ENCODE assay signal across 13 cellular contexts in the genomic region with DNA sequence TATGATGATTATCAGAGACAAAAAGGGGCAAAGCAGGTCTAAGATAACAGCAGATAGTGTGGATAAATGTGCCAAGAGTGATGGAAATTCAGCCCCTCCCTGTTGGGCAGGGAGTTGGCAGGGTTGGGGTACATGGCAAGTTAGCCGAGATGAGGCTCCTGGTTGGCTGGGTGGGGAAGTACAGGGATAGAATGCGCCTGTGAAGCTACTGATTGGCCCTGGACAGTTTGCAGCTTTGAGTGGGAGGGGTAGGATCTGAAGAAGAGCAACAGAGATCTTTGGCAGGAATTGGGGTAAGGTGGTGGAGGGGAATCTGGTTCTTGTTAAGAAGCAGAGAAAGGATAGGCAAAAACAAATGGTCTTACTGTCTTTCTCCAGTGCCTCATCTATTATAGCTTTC.
DNase-seq lines count a peak whose midpoint lies in the region; ATAC-seq lines count a peak whose summit lies in the region.
"Had no signal": no experiment of that assay in that cellular context is flagged by ENCODE, and none has a peak within 500 bp of the region (broad histone marks: within the 10 kb centered on the region; RNA-seq: fewer than 3 reads in every experiment).

No MANE protein-coding gene starts in this region.

- H3K27ac ChIP-seq in skeletal muscle tissue (ENCODE audit: low read depth, low read length), result peak overlapping the region; percentile 76
- H3K27ac ChIP-seq: neutrophil had no signal

- no peaks in the 10 kb centered on the region for H3K36me3 Mint-ChIP-seq in natural killer cell treated with Interleukin-12 subunit alpha and Interleukin-12 subunit beta and Interleukin-15 and Interleukin-18, amount 100 ng/mL, for 72 hours
- H3K36me3 Mint-ChIP-seq: CD8-positive, alpha-beta T cell had no signal

- H3K27me3 ChIP-seq in adipocyte (replicated peaks; ENCODE audit: control insufficient read depth, insufficient read depth, low read length), result no peaks in the 10 kb centered on the region
- H3K27me3 ChIP-seq in skeletal muscle tissue (ENCODE audit: control insufficient read depth in 3 of 3, insufficient read depth in 3 of 3, low read length in 3 of 3), result no peaks in the 10 kb centered on the region
- H3K27me3 ChIP-seq: neutrophil had no signal

- peak; percentile 18 for ATAC-seq in left ventricle myocardium superior
- ATAC-seq in natural killer cell treated with Interleukin-12 subunit alpha and Interleukin-12 subunit beta and Interleukin-15 and Interleukin-18, amount 100 ng/mL, for 72 hours, result no peak
- ATAC-seq: CD8-positive, alpha-beta T cell had no signal

- peak overlapping the region; percentile 66 for H3K9ac ChIP-seq in adipocyte (ENCODE audit: low read length)
- H3K9ac ChIP-seq in skeletal muscle tissue (ENCODE audit: low read depth in 1 of 3, low read length in 3 of 3), result no peak overlapping the region

- H3K4me3 ChIP-seq in adipocyte (ENCODE audit: low read length) (peak overlapping the region; percentile 36), skeletal muscle tissue (ENCODE audit: low read length in 3 of 3) (no peak overlapping the region)

- H3K9me3 ChIP-seq in adipocyte (ENCODE audit: control insufficient read depth, low read length) (no peaks in the 10 kb centered on the region), skeletal muscle tissue (ENCODE audit: control insufficient read depth in 3 of 3, low read length in 3 of 3) (no peaks in the 10 kb centered on the region)
- H3K9me3 ChIP-seq: neutrophil had no signal

- DNase-seq in EL (peak; percentile 20), adipocyte (ENCODE audit: low read depth) (no peak), left ventricle myocardium superior (no peak), midbrain (lab: John Stamatoyannopoulos, UW) (no peak), activated gamma-delta T cell (lab: John Stamatoyannopoulos, UW) (no peak), NCI-H2107 (lab: John Stamatoyannopoulos, UW) (no peak)
- DNase-seq in natural killer cell treated with Interleukin-12 subunit alpha and Interleukin-12 subunit beta and Interleukin-15 and Interleukin-18, amount 100 ng/mL, for 72 hours (ENCODE audit: low spot score), result no peak
- DNase-seq: activated T-cell treated with anti-CD3 and anti-CD28 coated beads, Interleukin-2, amount 50 U/mL, for 48 hours; CD8-positive, alpha-beta T cell; NCI-H1417 had no signal

- no peak overlapping the region for H3K27ac Mint-ChIP-seq in natural killer cell treated with Interleukin-12 subunit alpha and Interleukin-12 subunit beta and Interleukin-15 and Interleukin-18, amount 100 ng/mL, for 72 hours
- H3K27ac Mint-ChIP-seq: CD8-positive, alpha-beta T cell; dendritic cell treated with granulocyte-macrophage colony-stimulating factor and Interleukin-4, amounts not matched to agents 40 ng/mL and 50 ng/mL, for 4 days had no signal

- no peak overlapping the region for H3K4me3 Mint-ChIP-seq in natural killer cell treated with Interleukin-12 subunit alpha and Interleukin-12 subunit beta and Interleukin-15 and Interleukin-18, amount 100 ng/mL, for 72 hours
- H3K4me3 Mint-ChIP-seq: CD8-positive, alpha-beta T cell; dendritic cell treated with granulocyte-macrophage colony-stimulating factor and Interleukin-4, amounts not matched to agents 40 ng/mL and 50 ng/mL, for 4 days had no signal

- peaks cover 12 to 34% of the 10 kb centered on the region in 2 donors for H3K27me3 Mint-ChIP-seq in natural killer cell treated with Interleukin-12 subunit alpha and Interleukin-12 subunit beta and Interleukin-15 and Interleukin-18, amount 100 ng/mL, for 72 hours
- H3K27me3 Mint-ChIP-seq: dendritic cell treated with granulocyte-macrophage colony-stimulating factor and Interleukin-4, amounts not matched to agents 40 ng/mL and 50 ng/mL, for 4 days had no signal

- peaks cover 24% of the 10 kb centered on the region for H3K4me1 ChIP-seq in adipocyte (ENCODE audit: control insufficient read depth, insufficient read depth, low read length)
- H3K4me1 ChIP-seq in skeletal muscle tissue (ENCODE audit: control insufficient read depth in 3 of 3, insufficient read depth in 3 of 3, low read length in 3 of 3), result peaks cover 3 to 4% (median 4%) of the 10 kb centered on the region in 3 donors

- H3K4me1 Mint-ChIP-seq in natural killer cell treated with Interleukin-12 subunit alpha and Interleukin-12 subunit beta and Interleukin-15 and Interleukin-18, amount 100 ng/mL, for 72 hours (ENCODE audit: low read depth in 2 of 2), result peaks cover 0 to 6% of the 10 kb centered on the region in 2 donors

- intact Hi-C loops in left ventricle myocardium superior (cut with micrococcal nuclease), result no loop called here

- H3K36me3 ChIP-seq in adipocyte (ENCODE audit: control insufficient read depth, insufficient read depth, low read length, severe bottlenecking) (no peaks in the 10 kb centered on the region), skeletal muscle tissue (ENCODE audit: control insufficient read depth in 3 of 3, insufficient read depth in 3 of 3, low read length in 3 of 3) (no peaks in the 10 kb centered on the region)
- H3K36me3 ChIP-seq: neutrophil had no signal

- no peaks in the 10 kb centered on the region for H3K9me3 Mint-ChIP-seq in natural killer cell treated with Interleukin-12 subunit alpha and Interleukin-12 subunit beta and Interleukin-15 and Interleukin-18, amount 100 ng/mL, for 72 hours
- H3K9me3 Mint-ChIP-seq: CD8-positive, alpha-beta T cell; dendritic cell treated with granulocyte-macrophage colony-stimulating factor and Interleukin-4, amounts not matched to agents 40 ng/mL and 50 ng/mL, for 4 days had no signal
